ENCODE assay signal across 10 cellular contexts in genomic region chr4:143515905-143516304, GRCh38. TPM values are rescaled to one million over a fixed set of nuclear protein-coding genes. Genes with fewer than 3 reads are reported as not detected.
DNase-seq lines count a peak whose midpoint lies in the region; ATAC-seq and TF ChIP-seq lines count a peak whose summit lies in the region.
"Had no signal": no experiment of that assay in that cellular context is flagged by ENCODE, and none has a peak within 500 bp of the region (broad histone marks: within the 10 kb centered on the region; RNA-seq: fewer than 3 reads in every experiment).

No MANE protein-coding gene starts in this region.

- TF ChIP-seq CTCF in HFF-Myc (IDR thresholded peaks at IDR 0.05; ENCODE audit: low read depth, low read length, missing control alignments) = no peak
- no peak for TF ChIP-seq CTCF in astrocyte of the spinal cord (IDR thresholded peaks at IDR 0.05; ENCODE audit: low read depth, low read length)

- peaks cover 72% of the 10 kb centered on the region for H3K79me2 ChIP-seq in ACC112 (ENCODE audit: control insufficient read depth, insufficient read depth, low read length, unreplicated experiment)

- no peaks in the 10 kb centered on the region for H3K9me3 ChIP-seq in mesodermal cell (ENCODE audit: control insufficient read depth, low read length)

- H3K36me3 ChIP-seq in ACC112 (ENCODE audit: insufficient read depth, low read length) = peaks cover 23% of the 10 kb centered on the region
- H3K36me3 ChIP-seq in mesodermal cell (ENCODE audit: control insufficient read depth, insufficient read depth, low read length) = peaks cover 32% of the 10 kb centered on the region

- DNase-seq in HFF-Myc (ENCODE audit: extremely low read depth, low read depth) = no peak
- DNase-seq in astrocyte of the spinal cord (ENCODE audit: low read depth, low spot score) = no peak
- no peak for DNase-seq in COR-L47 (lab: John Stamatoyannopoulos, UW)
- no peak for DNase-seq in retina
- no peak for DNase-seq in NCI-H748 treated with DMSO at 0.1 percent for 48 hours (lab: John Stamatoyannopoulos, UW)
- DNase-seq: hippocampal formation, NCI-H82 had no signal

- H3K27ac ChIP-seq in ACC112 (ENCODE audit: low read depth, low read length) (no peak overlapping the region), mesodermal cell (ENCODE audit: low read depth, low read length, severe bottlenecking) (no peak overlapping the region)

- no peaks in the 10 kb centered on the region for H3K27me3 ChIP-seq in ACC112 (ENCODE audit: insufficient read depth, low read length)

- no peak for ATAC-seq in GM18858 (IDR thresholded peaks at IDR 0.05; ENCODE audit: unreplicated experiment)

- in situ Hi-C loops in astrocyte of the spinal cord (cut with HindIII; ENCODE audit: low sequenced_read_pairs) = no loop called here

- H3K4me3 ChIP-seq in ACC112 (ENCODE audit: low read depth, low read length) = peak overlapping the region; percentile 98
- H3K4me3 ChIP-seq in HFF-Myc (replicated peaks; ENCODE audit: low read depth, low read length) = peak overlapping the region; percentile 78
- H3K4me3 ChIP-seq in astrocyte of the spinal cord (ENCODE audit: low read depth, low read length) = peak overlapping the region; percentile 66
- H3K4me3 ChIP-seq in mesodermal cell (ENCODE audit: extremely low read depth, insufficient read depth, low read length, poor library complexity, severe bottlenecking) = peak overlapping the region; percentile 88

- no peak overlapping the region for H2AFZ ChIP-seq in ACC112 (ENCODE audit: low read length, unreplicated experiment)

- H3K4me1 ChIP-seq in ACC112 (ENCODE audit: control insufficient read depth, insufficient read depth, low read length, unreplicated experiment) = peaks cover 22% of the 10 kb centered on the region
- H3K4me1 ChIP-seq in mesodermal cell (ENCODE audit: control insufficient read depth, insufficient read depth, low read length, poor library complexity, severe bottlenecking) = no peaks in the 10 kb centered on the region

RNA-seq across cellular contexts. Expression of gene SMARCA5, which starts 2.4 kb away (rescaled TPM):
- polyA plus RNA-seq in mesodermal cell (2013, experiment 1 of 2) = 73.7 TPM
- polyA plus RNA-seq in mesodermal cell (2013, experiment 2 of 2) = 114 TPM
